Comparison of ENCODE assay signal across 14 cellular contexts in the genomic region with DNA sequence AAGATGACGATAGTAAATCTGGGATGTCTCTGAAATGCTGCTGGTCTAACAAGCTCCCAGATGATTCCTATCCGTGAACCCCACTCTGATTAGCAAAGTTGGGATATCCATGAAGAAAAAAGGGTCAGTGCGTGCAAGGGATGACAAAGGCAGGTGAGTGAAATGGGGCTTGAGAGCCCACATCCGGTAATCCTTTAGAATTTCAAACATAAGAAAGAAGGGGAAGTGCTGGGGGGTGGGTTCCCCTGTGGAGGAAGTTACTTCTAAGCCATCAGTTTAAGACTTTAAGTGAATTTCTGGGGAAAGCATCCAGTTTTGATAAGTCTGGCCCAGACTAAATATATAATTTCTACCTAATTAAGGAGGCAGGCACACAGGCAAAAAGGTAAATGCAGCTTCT.
A peak's percentile ranks its signal among the peaks of the same experiment; 100 is the strongest.
DNase-seq lines count a peak whose midpoint lies in the region; ATAC-seq and TF ChIP-seq lines count a peak whose summit lies in the region.
"Had no signal": no experiment of that assay in that cellular context is flagged by ENCODE, and none has a peak within 500 bp of the region (broad histone marks: within the 10 kb centered on the region; RNA-seq: fewer than 3 reads in every experiment).

No MANE protein-coding gene starts in this region.

- no peak overlapping the region for H3K23ac ChIP-seq in H9 (ENCODE audit: insufficient read length, low read depth, low read length)

- H3K4me2 ChIP-seq in H9 (ENCODE audit: insufficient read depth, insufficient read length, low read length) (no peak overlapping the region), neural progenitor cell (no peak overlapping the region)
- H3K4me2 ChIP-seq: BLaER1 treated with 17β-estradiol and CSF1 and Interleukin-3, amounts not matched to agents 10 nM and 100 nM had no signal

- no peak overlapping the region for H3K18ac ChIP-seq in H9 (ENCODE audit: insufficient read length, low read depth, low read length)

- DNase-seq in H9 = peak; percentile 35
- DNase-seq in NB4 (ENCODE audit: low read depth) = peak; percentile 15
- peak; percentile 7 for DNase-seq in UCSD-AML1 (lab: John Stamatoyannopoulos, UW; ENCODE audit: unreplicated experiment)
- no peak for DNase-seq in neural progenitor cell (ENCODE audit: low spot score)
- DNase-seq in SK-N-DZ (ENCODE audit: low spot score) = no peak
- no peak for DNase-seq in SHP77 (lab: John Stamatoyannopoulos, UW)
- DNase-seq: CD8-positive, alpha-beta T cell; COR-L47; IMR-90; KG1 had no signal

- H3K9me3 ChIP-seq in H9 (ENCODE audit: control insufficient read depth, low read depth, low read length) = no peaks in the 10 kb centered on the region
- no peaks in the 10 kb centered on the region for H3K9me3 ChIP-seq in neural progenitor cell (ENCODE audit: low read depth)
- H3K9me3 ChIP-seq: BLaER1 treated with 17β-estradiol and CSF1 and Interleukin-3, amounts not matched to agents 10 nM and 100 nM had no signal

- H4K8ac ChIP-seq in H9 (replicated peaks; ENCODE audit: insufficient read length, low read depth, low read length) = no peak overlapping the region

- ATAC-seq in esophagus mucosa = no peak
- ATAC-seq: CD8-positive, alpha-beta T cell had no signal

- H3K36me3 Mint-ChIP-seq in H9 (ENCODE audit: insufficient read depth in 1 of 3, low read depth in 3 of 3) (no peaks in the 10 kb centered on the region), neural progenitor cell (no peaks in the 10 kb centered on the region)
- H3K36me3 Mint-ChIP-seq: CD8-positive, alpha-beta T cell had no signal

- no peak overlapping the region for H2BK15ac ChIP-seq in H9 (ENCODE audit: low read depth, low read length)

- H3K9me3 Mint-ChIP-seq in H9 = peaks cover 0 to 2% of the 10 kb centered on the region in 2 experiments; a peak in 3 of 5 replicates
- H3K9me3 Mint-ChIP-seq in neural progenitor cell = no peaks in the 10 kb centered on the region
- H3K9me3 Mint-ChIP-seq: CD8-positive, alpha-beta T cell had no signal

- no peak overlapping the region for H3T11ph ChIP-seq in H9 (ENCODE audit: low read length)

- no peaks in the 10 kb centered on the region for H3K23me2 ChIP-seq in H9 (ENCODE audit: insufficient read length, low read depth, low read length, poor library complexity, severe bottlenecking)

- H3K27me3 Mint-ChIP-seq in H9 (ENCODE audit: low read depth) (no peaks in the 10 kb centered on the region), neural progenitor cell (ENCODE audit: insufficient read depth, low read depth) (peaks cover 2% of the 10 kb centered on the region)
- H3K27me3 Mint-ChIP-seq: B cell had no signal

- H2AK5ac ChIP-seq in H9 (ENCODE audit: insufficient read length, low read length) = no peak overlapping the region

- H4K5ac ChIP-seq in H9 (ENCODE audit: insufficient read length, low read depth, low read length) = no peak overlapping the region

- H2BK5ac ChIP-seq in H9 (ENCODE audit: insufficient read length, low read length) = no peak overlapping the region

- no peak overlapping the region for H3K4ac ChIP-seq in H9 (ENCODE audit: low read depth, low read length)

- H2BK120ac ChIP-seq in H9 (ENCODE audit: low read depth, low read length, poor library complexity, severe bottlenecking) = no peak overlapping the region

- no peak overlapping the region for H2BK20ac ChIP-seq in H9 (ENCODE audit: low read depth, low read length, poor library complexity, severe bottlenecking)

- H4K91ac ChIP-seq in H9 (ENCODE audit: insufficient read length, low read depth, low read length) = no peak overlapping the region

- H3K79me2 ChIP-seq in H9 (ENCODE audit: insufficient read depth, low read length) (no peaks in the 10 kb centered on the region), neural progenitor cell (ENCODE audit: low read depth) (no peaks in the 10 kb centered on the region)

- no peak overlapping the region for H3K27ac ChIP-seq in H9 (ENCODE audit: insufficient read length, low read depth, low read length)
- no peak overlapping the region for H3K27ac ChIP-seq in neural progenitor cell
- H3K27ac ChIP-seq: BLaER1 treated with 17β-estradiol and CSF1 and Interleukin-3, amounts not matched to agents 10 nM and 100 nM; HL-60 had no signal

- no peaks in the 10 kb centered on the region for H4K20me1 ChIP-seq in H9 (ENCODE audit: control insufficient read depth, insufficient read depth, insufficient read length)
- H4K20me1 ChIP-seq in neural progenitor cell (ENCODE audit: low read depth) = no peaks in the 10 kb centered on the region
- H4K20me1 ChIP-seq: BLaER1 treated with 17β-estradiol and CSF1 and Interleukin-3, amounts not matched to agents 10 nM and 100 nM had no signal

- no peaks in the 10 kb centered on the region for H3K27me3 ChIP-seq in H9 (ENCODE audit: insufficient read depth, low read length)
- H3K27me3 ChIP-seq in neural progenitor cell = no peaks in the 10 kb centered on the region
- H3K27me3 ChIP-seq: BLaER1 treated with 17β-estradiol and CSF1 and Interleukin-3, amounts not matched to agents 10 nM and 100 nM had no signal

- H3K27ac Mint-ChIP-seq in H9 (peak overlapping the region in 2 of 3 experiments; percentile 66 to 98; a peak in 4 of 7 replicates), neural progenitor cell (no peak overlapping the region)
- H3K27ac Mint-ChIP-seq: B cell; CD8-positive, alpha-beta T cell had no signal

- H3K4me1 Mint-ChIP-seq in H9 = peaks cover 20 to 26% of the 10 kb centered on the region in 2 experiments
- no peaks in the 10 kb centered on the region for H3K4me1 Mint-ChIP-seq in neural progenitor cell
- H3K4me1 Mint-ChIP-seq: B cell had no signal

- TF ChIP-seq CTCF in H9 (conservative IDR thresholded peaks at IDR 0.05) (no peak), NB4 (IDR thresholded peaks at IDR 0.05; ENCODE audit: low read depth, low read length) (no peak), neural progenitor cell (IDR thresholded peaks at IDR 0.05) (no peak)

- H2BK12ac ChIP-seq in H9 (ENCODE audit: insufficient read length, low read depth, low read length) = no peak overlapping the region

- H3K9ac ChIP-seq in H9 (ENCODE audit: extremely low read depth, insufficient read length, low read length) = no peak overlapping the region
- no peak overlapping the region for H3K9ac ChIP-seq in neural progenitor cell
- H3K9ac ChIP-seq: BLaER1 treated with 17β-estradiol and CSF1 and Interleukin-3, amounts not matched to agents 10 nM and 100 nM had no signal

- no peak overlapping the region for H3K56ac ChIP-seq in H9 (ENCODE audit: insufficient read length, low read depth, low read length)

- no peak overlapping the region for H3K4me3 ChIP-seq in NB4 (ENCODE audit: low read depth, low read length)
- no peak overlapping the region for H3K4me3 ChIP-seq in neural progenitor cell
- H3K4me3 ChIP-seq: BLaER1 treated with 17β-estradiol and CSF1 and Interleukin-3, amounts not matched to agents 10 nM and 100 nM had no signal

- no CpG with 5 or more reads among the region's 4 CpGs for WGBS in H9 (ENCODE audit: extremely low coverage, insufficient read length, low lambda C conversion rate)

- H3K36me3 ChIP-seq in neural progenitor cell = no peaks in the 10 kb centered on the region
- H3K36me3 ChIP-seq: BLaER1 treated with 17β-estradiol and CSF1 and Interleukin-3, amounts not matched to agents 10 nM and 100 nM had no signal

- H2AFZ ChIP-seq in H9 (ENCODE audit: low read length) (peak overlapping the region; percentile 10), neural progenitor cell (replicated peaks) (peak overlapping the region; percentile 45)

- H3K4me3 Mint-ChIP-seq in H9 (peak overlapping the region in 1 of 2 experiments; percentile 34; a peak in 2 of 5 replicates), neural progenitor cell (no peak overlapping the region)
- H3K4me3 Mint-ChIP-seq: B cell; CD8-positive, alpha-beta T cell had no signal

- peaks cover 11% of the 10 kb centered on the region; the same call in 1 of the 2 replicates for H3K4me1 ChIP-seq in H9 (ENCODE audit: insufficient read depth, low read length)
- peaks cover 7% of the 10 kb centered on the region for H3K4me1 ChIP-seq in neural progenitor cell

- H3K79me1 ChIP-seq in H9 (ENCODE audit: insufficient read depth, low read depth, low read length, poor library complexity, severe bottlenecking) = no peaks in the 10 kb centered on the region

- no peaks in the 10 kb centered on the region for H3F3A ChIP-seq in neural progenitor cell (ENCODE audit: low read depth)

- no peak for TF ChIP-seq POLR2A in NB4 (IDR thresholded peaks at IDR 0.05; ENCODE audit: extremely low read depth, insufficient read length)

- H3K14ac ChIP-seq in H9 (ENCODE audit: insufficient read depth, low read length) = no peak overlapping the region

Comparison
In these comparisons a context has a peak if more than half of its experiments do, and no peak if none do; other contexts are left out.
1. DNase-seq: peak in H9 (single experiment), NB4 (single experiment) and UCSD-AML1 (single experiment); none in neural progenitor cell (single experiment), SK-N-DZ (single experiment) and SHP77 (0 of 2).